8 cellular contexts compared by ENCODE assay signal in the genomic region with DNA sequence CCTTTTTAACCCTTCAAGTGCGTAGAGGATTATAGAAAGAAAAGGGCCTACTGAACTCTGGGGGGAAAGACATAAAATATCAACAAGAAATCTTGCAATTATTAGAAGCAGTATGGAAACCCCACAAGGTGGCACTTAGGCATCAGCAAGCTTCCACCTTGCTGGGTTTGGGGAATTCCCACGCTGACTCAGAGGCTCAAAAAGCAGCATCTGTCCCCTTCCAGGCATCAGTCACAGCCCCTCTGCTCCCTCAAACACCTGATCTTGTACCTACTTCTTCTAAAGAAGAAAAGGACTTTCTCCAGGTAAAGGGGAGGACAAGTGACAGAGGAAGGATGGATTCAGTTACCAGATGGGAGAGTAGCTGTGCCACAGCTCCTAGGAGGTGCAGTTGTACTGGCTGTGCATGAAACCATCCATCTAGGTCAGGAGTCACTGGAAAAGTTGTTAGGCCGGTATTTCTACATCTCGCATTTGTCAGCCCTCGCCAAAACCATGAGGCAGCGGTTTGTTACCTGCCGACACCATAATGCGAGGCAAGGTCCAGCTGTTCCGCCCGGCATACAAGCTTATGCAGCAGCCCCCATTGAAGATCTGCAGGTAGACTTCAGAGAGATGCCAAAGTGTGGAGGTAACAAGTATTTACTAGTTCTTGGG. TPM values are rescaled to one million over a fixed set of nuclear protein-coding genes. Genes with fewer than 3 reads are reported as not detected.
DNase-seq lines count a peak whose midpoint lies in the region; ATAC-seq, FAIRE-seq and TF ChIP-seq lines count a peak whose summit lies in the region.
"Not testable (repeated sequence)": the region's sequence is repeated elsewhere in the genome, so short reads cannot be mapped to it uniquely, and the experiment has no call there.

No MANE protein-coding gene starts in this region.

- TF ChIP-seq EP300 in Ishikawa (IDR thresholded peaks at IDR 0.05; ENCODE audit: borderline replicate concordance): not testable (repeated sequence)

- H3K79me1 ChIP-seq in trophoblast cell (ENCODE audit: low read length): not testable (repeated sequence)

- H3K36me3 ChIP-seq in body of pancreas (replicated peaks in 1 of 2; ENCODE audit: insufficient read depth in 1 of 2, low read depth in 2 of 2); trophoblast cell (ENCODE audit: control insufficient read depth in 1 of 2, insufficient read depth in 2 of 2, low read length in 2 of 2): not testable (repeated sequence)

- not testable (repeated sequence) for H4K12ac ChIP-seq in trophoblast cell (ENCODE audit: low read depth, low read length)

- peak overlapping the region; percentile 8 for H3K4me2 ChIP-seq in trophoblast cell (ENCODE audit: low read length)

- H3K14ac ChIP-seq in trophoblast cell (ENCODE audit: low read length): not testable (repeated sequence)

- H3K79me2 ChIP-seq in trophoblast cell (ENCODE audit: control insufficient read depth, insufficient read depth, low read length, poor library complexity): not testable (repeated sequence)

- not testable (repeated sequence) for TF ChIP-seq RAD21 in Ishikawa (IDR thresholded peaks at IDR 0.05; ENCODE audit: low read depth)

- H3K4me1 ChIP-seq in body of pancreas (peaks cover 13% of the 10 kb centered on the region), trophoblast cell (ENCODE audit: control insufficient read depth in 1 of 2, insufficient read depth in 2 of 2, low read length in 2 of 2) (peaks cover 23 to 39% of the 10 kb centered on the region in 2 experiments)

- intact Hi-C loops in body of pancreas (cut with DNase I): not testable (repeated sequence)

- peak overlapping the region; percentile 24 for H4K8ac ChIP-seq in trophoblast cell (ENCODE audit: low read depth, low read length)

- peak overlapping the region; percentile 74 for H2BK120ac ChIP-seq in trophoblast cell (ENCODE audit: insufficient read depth, low read length, poor library complexity)

- peak overlapping the region; percentile 87 for H4K91ac ChIP-seq in trophoblast cell (ENCODE audit: low read depth, low read length)

- not testable (repeated sequence) for H3K4me3 ChIP-seq in body of pancreas; trophoblast cell (ENCODE audit: low read depth, low read length)

- H3K4ac ChIP-seq in trophoblast cell (ENCODE audit: low read depth, low read length): not testable (repeated sequence)

- TF ChIP-seq CTCF in body of pancreas (IDR thresholded peaks at IDR 0.05): peak in 4 of 7 experiments; percentile 18 to 35 (median 26)

- H2AFZ ChIP-seq in trophoblast cell (ENCODE audit: insufficient read depth, low read length, poor library complexity): not testable (repeated sequence)

- not testable (repeated sequence) for H3K18ac ChIP-seq in trophoblast cell (ENCODE audit: low read length)

- WGBS in body of pancreas, 2 donors: 19 to 40% methylated on average over 10 of the region's 10 CpGs
- no CpG with 5 or more reads among the region's 10 CpGs for WGBS in trophoblast cell (ENCODE audit: extremely low coverage, insufficient coverage, insufficient read length)

- H3K27ac ChIP-seq in body of pancreas (peak overlapping the region in 3 of 4 donors; percentile 42 to 65 (median 50)), trophoblast cell (ENCODE audit: low read depth, low read length) (peak overlapping the region; percentile 58)

- H2AK5ac ChIP-seq in trophoblast cell (ENCODE audit: low read length): not testable (repeated sequence)

- not testable (repeated sequence) for H3K9me3 ChIP-seq in body of pancreas; trophoblast cell (ENCODE audit: insufficient read depth, low read depth, low read length)

- not testable (repeated sequence) for H3K9ac ChIP-seq in trophoblast cell (ENCODE audit: low read length)

- TF ChIP-seq POLR2A in GM12891 (IDR thresholded peaks at IDR 0.05; ENCODE audit: low read depth, low read length); body of pancreas (IDR thresholded peaks at IDR 0.05): not testable (repeated sequence)

- H3K23ac ChIP-seq in trophoblast cell (ENCODE audit: low read length): not testable (repeated sequence)

- H3K27me3 ChIP-seq in body of pancreas; trophoblast cell (ENCODE audit: insufficient read depth, low read length): not testable (repeated sequence)

- H2BK5ac ChIP-seq in trophoblast cell (ENCODE audit: low read depth, low read length, poor library complexity): peak overlapping the region; percentile 70

- H2BK12ac ChIP-seq in trophoblast cell (ENCODE audit: low read length): not testable (repeated sequence)

- not testable (repeated sequence) for DNase-seq in GM12891 (ENCODE audit: insufficient read length, low spot score)
- DNase-seq in T-helper 22 cell (ENCODE audit: low read depth) (peak; percentile 12), activated T-cell treated with anti-CD3 and anti-CD28 coated beads for 24 hours (ENCODE audit: low read depth) (peak; percentile 61), body of pancreas (peak; percentile 61 to 80 (median 72)), trophoblast cell (peak; percentile 91 to 98), ureter (ENCODE audit: low spot score) (peak; percentile 61)
- peak; percentile 25 to 41 (median 37) for DNase-seq in stimulated activated CD4-positive, alpha-beta T cell treated with anti-CD3 and anti-CD28 coated beads, TNF-alpha, amount 100 ng/mL, for 48 hours (ENCODE audit: low read depth in 3 of 3)

- FAIRE-seq in GM12891 (lab: Jason Lieb, UNC): peak; percentile 55

- ATAC-seq in body of pancreas: peak; percentile 59

TF ChIP-seq in Ishikawa, 13 proteins besides CTCF, POLR2A, EP300 and RAD21:
- TF ChIP-seq, protein P1, sequence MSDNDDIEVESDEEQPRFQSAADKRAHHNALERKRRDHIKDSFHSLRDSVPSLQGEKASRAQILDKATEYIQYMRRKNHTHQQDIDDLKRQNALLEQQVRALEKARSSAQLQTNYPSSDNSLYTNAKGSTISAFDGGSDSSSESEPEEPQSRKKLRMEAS (IDR thresholded peaks at IDR 0.05): peak; percentile 92

RNA-seq across cellular contexts. Expression of a gene that starts 18.6 kb away (rescaled TPM):
- 126 TPM for polyA plus RNA-seq in GM12891 (2012; ENCODE audit: low read depth, missing spikeins)
- total RNA-seq in body of pancreas: 10 to 100 TPM; 57.1 to 62.0 TPM
- 136 and 145 TPM in 2 replicates for polyA plus RNA-seq in trophoblast cell (2013)
- 166 TPM for total RNA-seq in ureter

RNA-seq across cellular contexts. Expression of a gene that starts 55.2 kb away (rescaled TPM):
- polyA plus RNA-seq in GM12891 (2012; ENCODE audit: low read depth, missing spikeins): 24.3 TPM
- total RNA-seq in body of pancreas: 10 to 100 TPM; 16.6 to 19.1 TPM
- 44.4 and 47.5 TPM in 2 replicates for polyA plus RNA-seq in trophoblast cell (2013)
- 74.5 TPM for total RNA-seq in ureter
